1 cellular context compared by ENCODE assay signal in the genomic region with DNA sequence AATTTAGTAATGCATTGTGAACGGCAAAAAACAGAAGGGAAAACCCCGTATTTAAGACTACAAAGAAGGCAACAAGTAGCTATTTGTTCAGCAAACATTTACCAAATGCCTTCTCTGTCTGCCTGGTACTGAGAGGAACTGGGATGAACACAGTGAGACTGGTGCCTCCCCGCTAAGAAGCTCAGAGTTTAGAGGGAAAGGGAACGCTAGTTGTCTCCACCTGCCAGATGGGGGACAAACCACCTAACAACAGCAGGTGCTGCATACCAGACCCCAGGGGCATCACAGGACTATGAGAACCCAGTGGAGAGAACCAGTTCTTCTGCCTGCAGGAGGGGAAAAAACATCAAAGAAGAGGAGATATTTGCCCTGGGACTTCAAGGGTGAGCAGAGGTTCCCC.
TF ChIP-seq lines count a peak whose summit lies in the region.

No MANE protein-coding gene starts in this region.

TF ChIP-seq in SK-N-SH, 30 proteins besides CTCF, POLR2A, EP300 and RAD21 (continued from another document):
- no peak for TF ChIP-seq GABPA (IDR thresholded peaks at IDR 0.05; ENCODE audit: low read depth)
- no peak for TF ChIP-seq RCOR1 (IDR thresholded peaks at IDR 0.05; ENCODE audit: low read length)
